ENCODE assay signal across 9 cellular contexts in genomic region chr17:44209786-44210341, GRCh38. TPM values are rescaled to one million over a fixed set of nuclear protein-coding genes. Genes with fewer than 3 reads are reported as not detected.
DNase-seq lines count a peak whose midpoint lies in the region; ATAC-seq, FAIRE-seq and TF ChIP-seq lines count a peak whose summit lies in the region.
"Had no signal": no experiment of that assay in that cellular context is flagged by ENCODE, and none has a peak within 500 bp of the region (broad histone marks: within the 10 kb centered on the region; RNA-seq: fewer than 3 reads in every experiment).

No MANE protein-coding gene starts in this region.

- H3K36me3 ChIP-seq in rectal smooth muscle tissue (ENCODE audit: control insufficient read depth, insufficient read depth, low read length) (peaks cover 46% of the 10 kb centered on the region), kidney (ENCODE audit: control insufficient read depth in 1 of 2, insufficient read depth in 2 of 2, low read length in 2 of 2) (peaks cover 36 to 45% of the 10 kb centered on the region in 2 donors)

- no peak for FAIRE-seq in kidney (lab: Jason Lieb, UNC)

- H3K9ac ChIP-seq in rectal smooth muscle tissue (ENCODE audit: low read length) (peak overlapping the region; percentile 0), kidney (ENCODE audit: low read length in 2 of 2) (peak overlapping the region in 1 of 2 donors; percentile 1)

- H3K27ac ChIP-seq in rectal smooth muscle tissue (ENCODE audit: low read depth, low read length) (peak overlapping the region; percentile 47), kidney (ENCODE audit: low read depth in 2 of 2, low read length in 2 of 2) (no peak overlapping the region)

- H3K36me3 Mint-ChIP-seq in IgD-negative memory B cell = peaks cover 3% of the 10 kb centered on the region
- peaks cover 55% of the 10 kb centered on the region for H3K36me3 Mint-ChIP-seq in activated naive CD8-positive, alpha-beta T cell treated with anti-CD3 and anti-CD28 coated beads, Interleukin-2, amount 50 U/mL, for 24 hours (ENCODE audit: low read depth)

- H3K4me1 ChIP-seq in rectal smooth muscle tissue (ENCODE audit: control insufficient read depth, insufficient read depth, low read length) (peaks cover 8% of the 10 kb centered on the region), kidney (ENCODE audit: control insufficient read depth in 1 of 2, insufficient read depth in 1 of 2, low read depth in 1 of 2, low read length in 2 of 2) (peaks cover 0 to 5% of the 10 kb centered on the region in 2 donors)

- peak overlapping the region in 3 of 4 donors; percentile 28 to 84 (median 34) for H3K4me3 Mint-ChIP-seq in IgD-negative memory B cell
- H3K4me3 Mint-ChIP-seq in activated naive CD8-positive, alpha-beta T cell treated with anti-CD3 and anti-CD28 coated beads, Interleukin-2, amount 50 U/mL, for 24 hours = peak overlapping the region; percentile 76
- H3K4me3 Mint-ChIP-seq: nephron had no signal

- peak overlapping the region; percentile 13 to 93 (median 88) for H3K27ac Mint-ChIP-seq in IgD-negative memory B cell
- H3K27ac Mint-ChIP-seq in activated naive CD8-positive, alpha-beta T cell treated with anti-CD3 and anti-CD28 coated beads, Interleukin-2, amount 50 U/mL, for 24 hours = peak overlapping the region; percentile 90

- TF ChIP-seq CTCF in GM12865 (IDR thresholded peaks at IDR 0.05; ENCODE audit: insufficient read depth, low read depth, low read length, missing control alignments) (no peak), kidney (IDR thresholded peaks at IDR 0.05; ENCODE audit: borderline replicate concordance, extremely low read depth, insufficient read depth) (no peak)

- H3K9me3 ChIP-seq in kidney (ENCODE audit: control insufficient read depth in 1 of 2, low read length in 2 of 2) = no peaks in the 10 kb centered on the region

- peak overlapping the region; percentile 46 for H3K4me3 ChIP-seq in GM12865 (ENCODE audit: low read depth, low read length)
- H3K4me3 ChIP-seq in rectal smooth muscle tissue (ENCODE audit: low read length) = peak overlapping the region; percentile 25
- H3K4me3 ChIP-seq in kidney (ENCODE audit: low read length in 2 of 2) = no peak overlapping the region

- peaks cover 9 to 30% (median 28%) of the 10 kb centered on the region in 3 donors for H3K4me1 Mint-ChIP-seq in IgD-negative memory B cell
- peaks cover 58% of the 10 kb centered on the region for H3K4me1 Mint-ChIP-seq in activated naive CD8-positive, alpha-beta T cell treated with anti-CD3 and anti-CD28 coated beads, Interleukin-2, amount 50 U/mL, for 24 hours

- intact Hi-C loops in kidney (cut with DNase I) = loop anchor here (5.0 kb wide), 1 partner anchor 117 kb away; no protein-coding TSS in a partner anchor

- H3K9me3 Mint-ChIP-seq in IgD-negative memory B cell = no peaks in the 10 kb centered on the region
- no peaks in the 10 kb centered on the region for H3K9me3 Mint-ChIP-seq in activated naive CD8-positive, alpha-beta T cell treated with anti-CD3 and anti-CD28 coated beads, Interleukin-2, amount 50 U/mL, for 24 hours
- H3K9me3 Mint-ChIP-seq: nephron had no signal

- H3K27me3 Mint-ChIP-seq in IgD-negative memory B cell = no peaks in the 10 kb centered on the region
- H3K27me3 Mint-ChIP-seq in activated naive CD8-positive, alpha-beta T cell treated with anti-CD3 and anti-CD28 coated beads, Interleukin-2, amount 50 U/mL, for 24 hours = no peaks in the 10 kb centered on the region

- peak; percentile 64 for ATAC-seq in activated naive CD8-positive, alpha-beta T cell treated with anti-CD3 and anti-CD28 coated beads, Interleukin-2, amount 50 U/mL, for 24 hours
- ATAC-seq in GM21786 (IDR thresholded peaks at IDR 0.05; ENCODE audit: unreplicated experiment) = no peak

- DNase-seq in GM12865 (ENCODE audit: low read depth) (peak; percentile 72), HUDEP-2 (lab: John Stamatoyannopoulos, UW; ENCODE audit: unreplicated experiment in 76 of 76) (no peak), kidney (no peak)
- peak; percentile 47 for DNase-seq in activated naive CD8-positive, alpha-beta T cell treated with anti-CD3 and anti-CD28 coated beads, Interleukin-2, amount 50 U/mL, for 24 hours
- DNase-seq in effector CD4-positive, alpha-beta T cell = no peak

- no peaks in the 10 kb centered on the region for H3K27me3 ChIP-seq in rectal smooth muscle tissue (ENCODE audit: control insufficient read depth, insufficient read depth, low read length)

RNA-seq across cellular contexts. Expression of gene UBTF, which starts 9.6 kb away (rescaled TPM):
- polyA plus RNA-seq in IgD-negative memory B cell (74.3 TPM), kidney (ENCODE audit: insufficient read depth, low read depth, low replicate concordance) (46.1 TPM)
- 98.8 TPM for total RNA-seq in kidney

RNA-seq across cellular contexts. Expression of gene ATXN7L3, which starts 10.2 kb away (rescaled TPM):
- polyA plus RNA-seq in IgD-negative memory B cell = 15.4 TPM
- 64.8 TPM for total RNA-seq in kidney
- 20.0 TPM for polyA plus RNA-seq in kidney (ENCODE audit: insufficient read depth, low read depth, low replicate concordance)

RNA-seq across cellular contexts. Expression of gene TMUB2, which starts 23.1 kb away (rescaled TPM):
- 43.0 TPM for polyA plus RNA-seq in IgD-negative memory B cell
- total RNA-seq in kidney = 37.7 TPM
- polyA plus RNA-seq in kidney (ENCODE audit: insufficient read depth, low read depth, low replicate concordance) = 39.2 TPM

RNA-seq across cellular contexts. Expression of gene ASB16, which starts 39.4 kb away (rescaled TPM):
- not detected for polyA plus RNA-seq in IgD-negative memory B cell
- total RNA-seq in kidney = 0.25 TPM
- polyA plus RNA-seq in kidney (ENCODE audit: insufficient read depth, low read depth, low replicate concordance) = 0.90 TPM

RNA-seq across cellular contexts. Expression of gene SLC4A1, which starts 58.1 kb away (rescaled TPM):
- polyA plus RNA-seq in IgD-negative memory B cell = not detected
- total RNA-seq in kidney = 2.1 TPM
- polyA plus RNA-seq in kidney (ENCODE audit: insufficient read depth, low read depth, low replicate concordance) = 201 TPM

Comparison
In these comparisons a context has a peak if more than half of its experiments do, and no peak if none do; other contexts are left out.
1. DNase-seq: peak in GM12865 (single experiment) and activated naive CD8-positive, alpha-beta T cell treated with anti-CD3 and anti-CD28 coated beads, Interleukin-2, amount 50 U/mL, for 24 hours (single experiment); none in HUDEP-2 (0 of 76), kidney (single experiment) and effector CD4-positive, alpha-beta T cell (single experiment).
2. H3K4me3 ChIP-seq: peak in GM12865 (single experiment) and rectal smooth muscle tissue (single experiment); none in kidney (0 of 2).